8 cellular contexts compared by ENCODE assay signal in genomic region chr12:123973552-123974341, GRCh38. TPM values are rescaled to one million over a fixed set of nuclear protein-coding genes. Genes with fewer than 3 reads are reported as not detected.
DNase-seq lines count a peak whose midpoint lies in the region; ATAC-seq, FAIRE-seq and TF ChIP-seq lines count a peak whose summit lies in the region.

No MANE protein-coding gene starts in this region.

- TF ChIP-seq CTCF in D721Med (IDR thresholded peaks at IDR 0.05; ENCODE audit: insufficient read depth, missing control alignments): no peak

- peak overlapping the region; percentile 83 for H3K4me3 ChIP-seq in iPS-20b (ENCODE audit: low read length)
- peak overlapping the region; percentile 65 to 77 (median 70) for H3K4me3 ChIP-seq in skeletal muscle tissue (ENCODE audit: low read length in 3 of 3)

- H3K27ac ChIP-seq in iPS-20b (ENCODE audit: low read length): no peak overlapping the region
- no peak overlapping the region for H3K27ac ChIP-seq in skeletal muscle tissue (ENCODE audit: low read depth, low read length)

- H3K27me3 ChIP-seq in iPS-20b (ENCODE audit: insufficient read depth, low read length) (peaks cover 60% of the 10 kb centered on the region), skeletal muscle tissue (ENCODE audit: control insufficient read depth in 3 of 3, insufficient read depth in 3 of 3, low read length in 3 of 3) (no peaks in the 10 kb centered on the region)

- 0 out of 2 replicates have a peak, but pooled peaks cover 5% of the 10 kb centered on the region for H3K36me3 ChIP-seq in iPS-20b (ENCODE audit: insufficient read depth, low read depth, low read length)
- H3K36me3 ChIP-seq in skeletal muscle tissue (ENCODE audit: control insufficient read depth in 3 of 3, insufficient read depth in 3 of 3, low read length in 3 of 3): peaks cover 3 to 13% (median 6%) of the 10 kb centered on the region in 3 donors

- H3K4me1 ChIP-seq in iPS-20b (ENCODE audit: insufficient read depth, low read length) (peaks cover 8% of the 10 kb centered on the region; the same call in 1 of the 2 replicates), skeletal muscle tissue (ENCODE audit: control insufficient read depth in 3 of 3, insufficient read depth in 3 of 3, low read length in 3 of 3) (peaks cover 7 to 19% (median 9%) of the 10 kb centered on the region in 3 donors)

- DNase-seq in NCI-H1436 (lab: John Stamatoyannopoulos, UW): peak; percentile 46
- no peak for DNase-seq in NCI-H1436 treated with DMSO at 0.1 percent for 48 hours (lab: John Stamatoyannopoulos, UW)
- DNase-seq in SHP77 treated with DMSO at 0.1 percent for 48 hours (lab: John Stamatoyannopoulos, UW): peak; percentile 21
- peak; percentile 59 for DNase-seq in astrocyte of the hippocampus (ENCODE audit: low read depth, low spot score)
- no peak for DNase-seq in D721Med (ENCODE audit: insufficient read length, low spot score)

- peak overlapping the region; percentile 64; the same call in 1 of the 2 replicates for H3K9ac ChIP-seq in iPS-20b (ENCODE audit: low read depth, low read length)
- peak overlapping the region; percentile 61 to 80 (median 71) for H3K9ac ChIP-seq in skeletal muscle tissue (ENCODE audit: low read depth in 1 of 3, low read length in 3 of 3)

- no peaks in the 10 kb centered on the region for H3K9me3 ChIP-seq in iPS-20b (ENCODE audit: insufficient read depth, low read depth, low read length)
- no peaks in the 10 kb centered on the region for H3K9me3 ChIP-seq in skeletal muscle tissue (ENCODE audit: control insufficient read depth in 3 of 3, low read length in 3 of 3)

- peak; percentile 10 for ATAC-seq in HG03064 (IDR thresholded peaks at IDR 0.05; ENCODE audit: low read depth, unreplicated experiment)

- FAIRE-seq in D721Med (lab: Jason Lieb, UNC): no peak

RNA-seq across cellular contexts. Expression of gene ZNF664, which starts 0.7 kb away (rescaled TPM):
- 25.1 TPM for total RNA-seq in skeletal muscle tissue

RNA-seq across cellular contexts. Expression of gene CCDC92, which starts 1.1 kb away (rescaled TPM):
- total RNA-seq in skeletal muscle tissue: 2.6 TPM

Comparison
In these comparisons a context has a peak if more than half of its experiments do, and no peak if none do; other contexts are left out.
1. DNase-seq: peak in NCI-H1436 (single experiment), SHP77 treated with DMSO at 0.1 percent for 48 hours (single experiment) and astrocyte of the hippocampus (single experiment); none in NCI-H1436 treated with DMSO at 0.1 percent for 48 hours (single experiment) and D721Med (single experiment).